ENCODE assay signal across 9 cellular contexts in the genomic region with DNA sequence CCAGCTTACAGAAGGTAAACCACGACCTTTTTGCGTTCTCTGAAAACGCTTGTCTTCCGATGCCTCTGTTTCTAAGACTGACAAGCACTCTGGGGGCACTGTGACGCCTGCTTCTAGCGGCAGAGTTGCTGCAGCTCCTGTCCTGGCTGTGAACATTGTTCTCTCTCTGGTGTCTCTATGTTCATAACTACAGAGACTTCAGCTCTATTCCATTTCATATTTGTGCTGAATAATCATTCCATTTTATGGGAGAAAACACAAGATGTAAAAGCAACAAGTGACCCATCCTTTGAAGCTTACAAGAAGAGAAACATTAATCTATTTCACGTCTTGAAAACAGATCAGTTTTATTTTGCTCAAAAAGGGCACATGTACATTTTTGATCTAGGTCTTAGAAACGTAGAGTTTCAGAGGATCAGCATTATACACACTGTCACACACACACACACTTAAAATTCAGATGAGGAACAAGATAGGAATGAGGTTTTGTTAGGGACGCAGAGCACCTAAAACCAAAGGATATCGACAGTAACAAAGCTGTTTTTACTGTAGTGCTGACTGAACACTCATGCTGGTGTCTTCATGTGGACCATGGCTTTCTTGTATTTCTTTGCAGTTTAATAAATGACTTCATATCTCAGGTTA. TPM values are rescaled to one million over a fixed set of nuclear protein-coding genes. Genes with fewer than 3 reads are reported as not detected.
DNase-seq lines count a peak whose midpoint lies in the region; ATAC-seq and TF ChIP-seq lines count a peak whose summit lies in the region.
"Had no signal": no experiment of that assay in that cellular context is flagged by ENCODE, and none has a peak within 500 bp of the region (broad histone marks: within the 10 kb centered on the region; RNA-seq: fewer than 3 reads in every experiment).

No MANE protein-coding gene starts in this region.

- H3K4me1 Mint-ChIP-seq in activated naive CD4-positive, alpha-beta T cell treated with anti-CD3 and anti-CD28 coated beads, Interleukin-2, amount 50 U/mL, for 24 hours, result peaks cover 39% of the 10 kb centered on the region
- no peaks in the 10 kb centered on the region for H3K4me1 Mint-ChIP-seq in MCF 10A (ENCODE audit: insufficient read depth, unreplicated experiment)

- DNase-seq in SKM-1 treated with dmso at 0.1 percent for 144 hours (lab: John Stamatoyannopoulos, UW; ENCODE audit: unreplicated experiment) (peak; percentile 27), SKM-1 (lab: John Stamatoyannopoulos, UW; ENCODE audit: unreplicated experiment) (no peak), NOMO-1 treated with DMSO at 0.1 percent for 48 hours (lab: John Stamatoyannopoulos, UW; ENCODE audit: unreplicated experiment) (peak; percentile 37), suprapubic skin (ENCODE audit: low spot score in 2 of 2) (no peak), NCI-H2196 (lab: John Stamatoyannopoulos, UW; ENCODE audit: unreplicated experiment) (no peak), MCF 10A (ENCODE audit: unreplicated experiment) (no peak)
- DNase-seq: NCI-H69 had no signal

- no peak for TF ChIP-seq POLR2A in suprapubic skin (IDR thresholded peaks at IDR 0.05)

- H3K27ac Mint-ChIP-seq in activated naive CD4-positive, alpha-beta T cell treated with anti-CD3 and anti-CD28 coated beads, Interleukin-2, amount 50 U/mL, for 24 hours, result peak overlapping the region; percentile 98
- no peak overlapping the region for H3K27ac Mint-ChIP-seq in MCF 10A (ENCODE audit: low read depth, unreplicated experiment)

- 64% methylated on average over 10 of the region's 10 CpGs for WGBS in suprapubic skin

- peaks cover 10% of the 10 kb centered on the region for H3K4me1 ChIP-seq in suprapubic skin

- peak overlapping the region; percentile 57 for H3K4me3 ChIP-seq in suprapubic skin

- H3K27ac ChIP-seq in suprapubic skin, result no peak overlapping the region

- H3K36me3 ChIP-seq in suprapubic skin, result no peaks in the 10 kb centered on the region

- POLR2A ChIA-PET in MCF 10A (lab: Yijun Ruan, JAX), result interaction anchor here (0.6 kb wide), 1 partner anchor 117 kb away, joined by 3 read pairs; no protein-coding TSS in a partner anchor

- CTCF ChIA-PET in MCF 10A (lab: Yijun Ruan, JAX), result interaction anchor here (0.7 to 1.0 kb wide), 3 partner anchors 14 to 1406 kb away, joined by 3 read pairs; no protein-coding TSS in a partner anchor

- intact Hi-C loops in MCF 10A (cut with micrococcal nuclease), result no loop called here

- H3K27me3 ChIP-seq in suprapubic skin, result peaks cover 40% of the 10 kb centered on the region

- no peaks in the 10 kb centered on the region for H3K9me3 ChIP-seq in suprapubic skin

- TF ChIP-seq EP300 in suprapubic skin (IDR thresholded peaks at IDR 0.05), result no peak

- no peaks in the 10 kb centered on the region for H3K9me3 Mint-ChIP-seq in activated naive CD4-positive, alpha-beta T cell treated with anti-CD3 and anti-CD28 coated beads, Interleukin-2, amount 50 U/mL, for 24 hours
- H3K9me3 Mint-ChIP-seq in MCF 10A (ENCODE audit: unreplicated experiment), result no peaks in the 10 kb centered on the region

- no peaks in the 10 kb centered on the region for H3K27me3 Mint-ChIP-seq in activated naive CD4-positive, alpha-beta T cell treated with anti-CD3 and anti-CD28 coated beads, Interleukin-2, amount 50 U/mL, for 24 hours
- H3K27me3 Mint-ChIP-seq in MCF 10A (ENCODE audit: insufficient read depth, unreplicated experiment), result peaks cover 24% of the 10 kb centered on the region

- no TSS peak for BruUV-seq in MCF 10A (replicated peaks; lab: Mats Ljungman, UMichigan)

- ATAC-seq in HG03354 (IDR thresholded peaks at IDR 0.05; ENCODE audit: poor library complexity, severe bottlenecking, unreplicated experiment), result no peak

- peak overlapping the region; percentile 94 for H3K4me3 Mint-ChIP-seq in activated naive CD4-positive, alpha-beta T cell treated with anti-CD3 and anti-CD28 coated beads, Interleukin-2, amount 50 U/mL, for 24 hours
- no peak overlapping the region for H3K4me3 Mint-ChIP-seq in MCF 10A (ENCODE audit: unreplicated experiment)

- TF ChIP-seq CTCF in suprapubic skin (IDR thresholded peaks at IDR 0.05), result no peak
- TF ChIP-seq CTCF in MCF 10A (IDR thresholded peaks at IDR 0.05; ENCODE audit: unreplicated experiment), result no peak

- peaks cover 22% of the 10 kb centered on the region for H3K36me3 Mint-ChIP-seq in activated naive CD4-positive, alpha-beta T cell treated with anti-CD3 and anti-CD28 coated beads, Interleukin-2, amount 50 U/mL, for 24 hours
- no peaks in the 10 kb centered on the region for H3K36me3 Mint-ChIP-seq in MCF 10A (ENCODE audit: insufficient read depth, unreplicated experiment)

RNA-seq across cellular contexts. Expression of gene IKZF1, which starts 3.0 kb away (rescaled TPM):
- total RNA-seq in suprapubic skin (10 to 100 TPM in 1 of 4 donors, 1 to 10 TPM in 3; 3.2 to 17.5 (median 6.2) TPM), MCF 10A (2022) (not detected in 2 replicates)

Comparison
In these comparisons a context has a peak if more than half of its experiments do, and no peak if none do; other contexts are left out.
1. DNase-seq: peak in SKM-1 treated with dmso at 0.1 percent for 144 hours (single experiment) and NOMO-1 treated with DMSO at 0.1 percent for 48 hours (single experiment); none in SKM-1 (single experiment), suprapubic skin (0 of 2), NCI-H2196 (single experiment) and MCF 10A (single experiment).